ENCODE assay signal across 7 cellular contexts in genomic region chr9:131405429-131405828, GRCh38. TPM values are rescaled to one million over a fixed set of nuclear protein-coding genes. Genes with fewer than 3 reads are reported as not detected.
DNase-seq lines count a peak whose midpoint lies in the region; ATAC-seq and TF ChIP-seq lines count a peak whose summit lies in the region.

No MANE protein-coding gene starts in this region.

- peak overlapping the region; percentile 74 to 86 for H3K27ac ChIP-seq in right atrium auricular region

- no peaks in the 10 kb centered on the region for H3K9me3 Mint-ChIP-seq in HFFc6
- no peaks in the 10 kb centered on the region for H3K9me3 Mint-ChIP-seq in activated naive CD8-positive, alpha-beta T cell treated with anti-CD3 and anti-CD28 coated beads, Interleukin-2, amount 10 ng/mL, durations not matched to agents 7 days and 5 days
- no peaks in the 10 kb centered on the region for H3K9me3 Mint-ChIP-seq in stimulated activated effector memory CD8-positive, alpha-beta T cell treated with anti-CD3 and anti-CD28 coated beads, Interleukin-12 subunit alpha, Interleukin-12 subunit beta, amount 100 ng/mL, for 72 hours

- H3K36me3 ChIP-seq in right atrium auricular region = no peaks in the 10 kb centered on the region

- peaks cover 4% of the 10 kb centered on the region; the same call in 1 of the 2 replicates for H3K36me3 Mint-ChIP-seq in HFFc6 (ENCODE audit: low read depth)
- H3K36me3 Mint-ChIP-seq in activated naive CD8-positive, alpha-beta T cell treated with anti-CD3 and anti-CD28 coated beads, Interleukin-2, amount 10 ng/mL, durations not matched to agents 7 days and 5 days = peaks cover 22% of the 10 kb centered on the region
- peaks cover 62% of the 10 kb centered on the region for H3K36me3 Mint-ChIP-seq in stimulated activated effector memory CD8-positive, alpha-beta T cell treated with anti-CD3 and anti-CD28 coated beads, Interleukin-12 subunit alpha, Interleukin-12 subunit beta, amount 100 ng/mL, for 72 hours

- H3K27me3 Mint-ChIP-seq in HFFc6 (ENCODE audit: insufficient read depth) = no peaks in the 10 kb centered on the region; the same call in none of the 2 replicates
- H3K27me3 Mint-ChIP-seq in activated naive CD8-positive, alpha-beta T cell treated with anti-CD3 and anti-CD28 coated beads, Interleukin-2, amount 10 ng/mL, durations not matched to agents 7 days and 5 days = no peaks in the 10 kb centered on the region

- peaks cover 0 to 100% of the 10 kb centered on the region in 2 donors for H3K4me1 ChIP-seq in right atrium auricular region

- no peaks in the 10 kb centered on the region for H3K9me3 ChIP-seq in right atrium auricular region

- DNase-seq in HFFc6 (no peak), right atrium auricular region (ENCODE audit: low spot score) (peak; percentile 77), G401 (ENCODE audit: low spot score) (no peak), RKO (ENCODE audit: low spot score) (no peak), hepatic stellate cell (ENCODE audit: low spot score) (no peak)
- DNase-seq in activated naive CD8-positive, alpha-beta T cell treated with anti-CD3 and anti-CD28 coated beads, Interleukin-2, amount 10 ng/mL, durations not matched to agents 7 days and 5 days = no peak
- DNase-seq in stimulated activated effector memory CD8-positive, alpha-beta T cell treated with anti-CD3 and anti-CD28 coated beads, Interleukin-12 subunit alpha, Interleukin-12 subunit beta, amount 100 ng/mL, for 72 hours (ENCODE audit: low spot score in 2 of 2) = no peak

- peaks cover 72% of the 10 kb centered on the region for H3K4me1 Mint-ChIP-seq in HFFc6 (ENCODE audit: low read depth)
- peaks cover 80% of the 10 kb centered on the region for H3K4me1 Mint-ChIP-seq in activated naive CD8-positive, alpha-beta T cell treated with anti-CD3 and anti-CD28 coated beads, Interleukin-2, amount 10 ng/mL, durations not matched to agents 7 days and 5 days
- peaks cover 85% of the 10 kb centered on the region for H3K4me1 Mint-ChIP-seq in stimulated activated effector memory CD8-positive, alpha-beta T cell treated with anti-CD3 and anti-CD28 coated beads, Interleukin-12 subunit alpha, Interleukin-12 subunit beta, amount 100 ng/mL, for 72 hours

- H3K4me3 ChIP-seq in right atrium auricular region = no peak overlapping the region

- H3K4me3 Mint-ChIP-seq in HFFc6 = no peak overlapping the region
- H3K4me3 Mint-ChIP-seq in activated naive CD8-positive, alpha-beta T cell treated with anti-CD3 and anti-CD28 coated beads, Interleukin-2, amount 10 ng/mL, durations not matched to agents 7 days and 5 days = peak overlapping the region; percentile 81
- peak overlapping the region; percentile 71 for H3K4me3 Mint-ChIP-seq in stimulated activated effector memory CD8-positive, alpha-beta T cell treated with anti-CD3 and anti-CD28 coated beads, Interleukin-12 subunit alpha, Interleukin-12 subunit beta, amount 100 ng/mL, for 72 hours

- POLR2A ChIA-PET in activated naive CD8-positive, alpha-beta T cell treated with anti-CD3 and anti-CD28 coated beads, Interleukin-2, amount 10 ng/mL, durations not matched to agents 7 days and 5 days (lab: Charles Lee) = interaction anchor here (0.8 to 9.3 kb wide), 7 partner anchors 8 to 326 kb away, joined by 3 to 104 read pairs (median 5); no protein-coding TSS in a partner anchor

- TF ChIP-seq CTCF in HFFc6 (IDR thresholded peaks at IDR 0.05) (no peak), right atrium auricular region (IDR thresholded peaks at IDR 0.05) (no peak)

- ATAC-seq in activated naive CD8-positive, alpha-beta T cell treated with anti-CD3 and anti-CD28 coated beads, Interleukin-2, amount 10 ng/mL, durations not matched to agents 7 days and 5 days (ENCODE audit: low read depth) = no peak
- ATAC-seq in stimulated activated effector memory CD8-positive, alpha-beta T cell treated with anti-CD3 and anti-CD28 coated beads, Interleukin-12 subunit alpha, Interleukin-12 subunit beta, amount 100 ng/mL, for 72 hours = no peak

- no peaks in the 10 kb centered on the region for H3K27me3 ChIP-seq in right atrium auricular region

- peak overlapping the region; percentile 2; the same call in 1 of the 2 replicates for H3K27ac Mint-ChIP-seq in HFFc6
- peak overlapping the region; percentile 88 for H3K27ac Mint-ChIP-seq in activated naive CD8-positive, alpha-beta T cell treated with anti-CD3 and anti-CD28 coated beads, Interleukin-2, amount 10 ng/mL, durations not matched to agents 7 days and 5 days
- peak overlapping the region; percentile 92 for H3K27ac Mint-ChIP-seq in stimulated activated effector memory CD8-positive, alpha-beta T cell treated with anti-CD3 and anti-CD28 coated beads, Interleukin-12 subunit alpha, Interleukin-12 subunit beta, amount 100 ng/mL, for 72 hours

- in situ Hi-C loops in G401 (cut with HindIII; ENCODE audit: low sequenced_read_pairs) = no loop called here

RNA-seq across cellular contexts. Expression of gene PRRC2B, which starts 11.5 kb away (rescaled TPM):
- total RNA-seq in HFFc6 (2021; fragmentation: NEBNext Ultra II Directional; extraction: Animal tissue kit (Norgen Biotek cat#: 25700)) = 100 to 1,000 TPM; 130 to 173 (median 145) TPM
- total RNA-seq in activated naive CD8-positive, alpha-beta T cell treated with anti-CD3 and anti-CD28 coated beads, Interleukin-2, amount 10 ng/mL, durations not matched to agents 7 days and 5 days = 100 to 1,000 TPM; 300 to 309 TPM
- total RNA-seq in right atrium auricular region = 100 to 1,000 TPM in 1 of 2 donors, 10 to 100 TPM in 1; 76.7 to 120 TPM
- total RNA-seq in G401 (2014; rRNA removed; shearing (Covaris generic)) = 48.4 and 51.2 TPM in 2 replicates

Comparison
In these comparisons a context has a peak if more than half of its experiments do, and no peak if none do; other contexts are left out.
1. H3K27ac Mint-ChIP-seq: peak in every context shown above with its lines; median percentile 92 in stimulated activated effector memory CD8-positive, alpha-beta T cell treated with anti-CD3 and anti-CD28 coated beads, Interleukin-12 subunit alpha, Interleukin-12 subunit beta, amount 100 ng/mL, for 72 hours; 88 in activated naive CD8-positive, alpha-beta T cell treated with anti-CD3 and anti-CD28 coated beads, Interleukin-2, amount 10 ng/mL, durations not matched to agents 7 days and 5 days; 2 in HFFc6.